In genomic region chrX:1500701-1501624, GRCh38 we compare ENCODE assay signal across 9 cellular contexts. TPM values are rescaled to one million over a fixed set of nuclear protein-coding genes. Genes with fewer than 3 reads are reported as not detected.
A peak's percentile ranks its signal among the peaks of the same experiment; 100 is the strongest.
DNase-seq lines count a peak whose midpoint lies in the region; ATAC-seq, FAIRE-seq and TF ChIP-seq lines count a peak whose summit lies in the region.
"Had no signal": no experiment of that assay in that cellular context is flagged by ENCODE, and none has a peak within 500 bp of the region (broad histone marks: within the 10 kb centered on the region; RNA-seq: fewer than 3 reads in every experiment).

No MANE protein-coding gene starts in this region.

- CTCF ChIA-PET in GM12878 (lab: Yijun Ruan, JAX): no interaction called here

- H3K4me3 Mint-ChIP-seq in CD14-positive monocyte: peak overlapping the region in 1 of 2 donors; percentile 48
- H3K4me3 Mint-ChIP-seq in stimulated activated naive CD8-positive, alpha-beta T cell treated with anti-CD3 and anti-CD28 coated beads, Interleukin-15, amount 100 ng/mL, for 72 hours: peak overlapping the region; percentile 8 to 9

- H3K27ac ChIP-seq in GM12878 (ENCODE audit: control insufficient read depth, insufficient read depth): peak overlapping the region; percentile 87

- no peak overlapping the region for H3K4me3 ChIP-seq in GM12878

- intact Hi-C loops in CD14-positive monocyte (cut with micrococcal nuclease): loop anchor here (5.0 to 10.0 kb wide), 2 partner anchors 34 to 166 kb away; partner anchors contain the start of gene IL3RA (in 1 of the 2)
- intact Hi-C loops in GM12878 (cut with micrococcal nuclease; ENCODE audit: unreplicated experiment): loop anchor here (1.0 to 5.0 kb wide), 4 partner anchors 17 to 34 kb away; no protein-coding TSS in a partner anchor

- no peak overlapping the region for H2AFZ ChIP-seq in GM12878 (ENCODE audit: control insufficient read depth, low read depth, low read length)

- peaks cover 53% of the 10 kb centered on the region for H3K4me1 ChIP-seq in GM12878 (ENCODE audit: control insufficient read depth, insufficient read depth, low read length)

- H3K27me3 ChIP-seq in GM12878 (replicated peaks in 1 of 2; ENCODE audit: control insufficient read depth in 2 of 2, insufficient read depth in 2 of 2, low read length in 1 of 2): no peaks in the 10 kb centered on the region

- H3K36me3 Mint-ChIP-seq in CD14-positive monocyte: peaks cover 13 to 42% of the 10 kb centered on the region in 2 donors

- no peak for TF ChIP-seq POLR2A in GM12878 (IDR thresholded peaks at IDR 0.05; ENCODE audit: low read depth, low read length)

- peaks cover 2 to 9% of the 10 kb centered on the region in 2 experiments; a peak in 3 of 4 replicates for H3K36me3 ChIP-seq in GM12878 (ENCODE audit: control insufficient read depth in 2 of 2, insufficient read depth in 2 of 2, low read length in 1 of 2)

- WGBS in GM12878 (ENCODE audit: insufficient coverage, insufficient replicate concordance, low lambda C conversion rate, missing lambda C conversion rate): 25% methylated on average over 23 of the region's 23 CpGs

- H3K4me1 Mint-ChIP-seq in CD14-positive monocyte: peaks cover 35% of the 10 kb centered on the region
- peaks cover 57% of the 10 kb centered on the region for H3K4me1 Mint-ChIP-seq in stimulated activated naive CD8-positive, alpha-beta T cell treated with anti-CD3 and anti-CD28 coated beads, Interleukin-15, amount 100 ng/mL, for 72 hours

- H3K9ac ChIP-seq in GM12878 (ENCODE audit: control insufficient read depth, insufficient read depth, low read length): peak overlapping the region; percentile 58

- peak; percentile 61 for ATAC-seq in GM19351 (IDR thresholded peaks at IDR 0.05; ENCODE audit: unreplicated experiment)
- ATAC-seq in HG03196 (IDR thresholded peaks at IDR 0.05; ENCODE audit: unreplicated experiment): peak; percentile 62
- peak; percentile 69 for ATAC-seq in GM12878
- ATAC-seq in stimulated activated naive CD8-positive, alpha-beta T cell treated with anti-CD3 and anti-CD28 coated beads, Interleukin-15, amount 100 ng/mL, for 72 hours: peak; percentile 77

- H3K9me3 Mint-ChIP-seq in CD14-positive monocyte: no peaks in the 10 kb centered on the region
- no peaks in the 10 kb centered on the region for H3K9me3 Mint-ChIP-seq in stimulated activated naive CD8-positive, alpha-beta T cell treated with anti-CD3 and anti-CD28 coated beads, Interleukin-15, amount 100 ng/mL, for 72 hours

- RAD21 ChIA-PET in GM12878 (lab: Charles Lee; ENCODE audit: unreplicated experiment): no interaction called here

- H3K9me3 ChIP-seq in GM12878 (replicated peaks; ENCODE audit: control insufficient read depth, insufficient read depth, low read length): peaks cover 2% of the 10 kb centered on the region; the same call in 2 of the 3 replicates

- TF ChIP-seq CTCF in CD14-positive monocyte (IDR thresholded peaks at IDR 0.05) (no peak), GM12878 (IDR thresholded peaks at IDR 0.05 in 2 of 3, conservative IDR thresholded peaks at IDR 0.05 in 1 of 3; ENCODE audit: control insufficient read depth in 2 of 3, extremely low read depth in 1 of 3, insufficient read depth in 1 of 3, low read depth in 3 of 3, low read length in 3 of 3) (no peak)

- TF ChIP-seq RAD21 in GM12878 (IDR thresholded peaks at IDR 0.05; ENCODE audit: insufficient read depth, low read depth, low read length): 0 out of 2 replicates have a peak, but pooled peaks have one; percentile 3

- SMC1A ChIA-PET in GM12878 (lab: Charles Lee; ENCODE audit: uncharacterized antibody, unreplicated experiment): no interaction called here

- H3K79me2 ChIP-seq in GM12878 (ENCODE audit: control insufficient read depth, insufficient read depth, low read length): peaks cover 24% of the 10 kb centered on the region

- peak; percentile 49 to 71; a peak in 2 of 4 replicates for TF ChIP-seq EP300 in GM12878 (IDR thresholded peaks at IDR 0.05; ENCODE audit: borderline replicate concordance in 1 of 2, control insufficient read depth in 1 of 2, low read depth in 2 of 2, low read length in 2 of 2)

- H3K27ac Mint-ChIP-seq in CD14-positive monocyte: peak overlapping the region; percentile 59 to 99 (median 90)
- peak overlapping the region in 1 of 2 donors; percentile 42 for H3K27ac Mint-ChIP-seq in stimulated activated naive CD8-positive, alpha-beta T cell treated with anti-CD3 and anti-CD28 coated beads, Interleukin-15, amount 100 ng/mL, for 72 hours

- peak overlapping the region; percentile 56 for H3K4me2 ChIP-seq in GM12878 (ENCODE audit: control insufficient read depth, insufficient read depth)

- peaks cover 0 to 2% (median 2%) of the 10 kb centered on the region in 3 donors for H3K27me3 Mint-ChIP-seq in CD14-positive monocyte (ENCODE audit: low read depth in 3 of 3)
- H3K27me3 Mint-ChIP-seq in stimulated activated naive CD8-positive, alpha-beta T cell treated with anti-CD3 and anti-CD28 coated beads, Interleukin-15, amount 100 ng/mL, for 72 hours: no peaks in the 10 kb centered on the region

- no TSS peak for BruUV-seq in GM12878 (replicated peaks; lab: Mats Ljungman, UMichigan)

- DNase-seq in CD14-positive monocyte (ENCODE audit: low spot score) (no peak), GM12878 (ENCODE audit: low read depth, low spot score) (peak; percentile 90), GF-D8 (lab: John Stamatoyannopoulos, UW) (no peak), NCI-H146 (lab: John Stamatoyannopoulos, UW) (no peak), SKM-1 (lab: John Stamatoyannopoulos, UW; ENCODE audit: unreplicated experiment) (no peak)
- peak in 1 of 2 donors; percentile 56 for DNase-seq in stimulated activated naive CD8-positive, alpha-beta T cell treated with anti-CD3 and anti-CD28 coated beads, Interleukin-15, amount 100 ng/mL, for 72 hours

- POLR2A ChIA-PET in GM12878 (lab: Charles Lee): no interaction called here

- in situ Hi-C loops in GM12878 (cut with MboI): no loop called here

- FAIRE-seq in GM12878 (lab: Jason Lieb, UNC): peak; percentile 59

- H4K20me1 ChIP-seq in GM12878 (ENCODE audit: control insufficient read depth, insufficient read depth): no peaks in the 10 kb centered on the region

TF ChIP-seq in GM12878, 131 proteins besides CTCF, POLR2A, EP300 and RAD21 (continues in another document):
- no peak for TF ChIP-seq FOS (IDR thresholded peaks at IDR 0.05; ENCODE audit: borderline replicate concordance, extremely low read depth, insufficient read length)
- TF ChIP-seq NFXL1 (IDR thresholded peaks at IDR 0.05; ENCODE audit: borderline replicate concordance): no peak

RNA-seq across cellular contexts. Expression of gene P2RY8, which starts 36.0 kb away (rescaled TPM):
- polyA plus RNA-seq in CD14-positive monocyte (10 to 100 TPM; 33.3 to 40.0 TPM), GM12878 (2011; rRNA removed) (20.4 and 31.1 TPM in 2 replicates), GM12878 (2014; fragmentation: Illumina TruSeq; extraction: Trizol) (27.5 and 30.5 TPM in 2 replicates), GM12878 (2014; fragmentation: Nextera tagmentation; extraction: Ambion mirVana) (1 to 10 TPM; 2.0 to 4.0 TPM), GM12878 (2014; rRNA removed) (41.8 and 49.0 TPM in 2 replicates), GM12878 (2016; fragmentation: Nextera tagmentation; extraction: Ambion mirVana) (10 to 100 TPM; 62.7 to 64.4 TPM)
- 85.1 and 89.7 TPM in 2 replicates for total RNA-seq in GM12878 (2013; cell fraction: nucleolus; rRNA removed)
- total RNA-seq in GM12878 (2014; rRNA removed) (34.0 and 44.7 TPM in 2 replicates), GM12878 (2014; rRNA removed; fragmentation: Illumina TruSeq; extraction: Trizol) (28.8 and 29.7 TPM in 2 replicates), GM12878 (2021) (61.3 and 61.8 TPM in 2 replicates)
- polyA plus RNA-seq in GM12878 (2011; ENCODE audit: low read depth): 30.9 TPM
- 41.3 and 52.8 TPM in 2 replicates for polyA plus RNA-seq in GM12878 (2011; cell fraction: cytosol; rRNA removed)
- polyA plus RNA-seq in GM12878 (2011; cell fraction: nucleus; rRNA removed): 29.2 and 35.1 TPM in 2 replicates
- polyA plus RNA-seq in GM12878 (2012): 41.7 and 45.3 TPM in 2 replicates
- 37.7 and 60.0 TPM in 2 replicates for polyA minus RNA-seq in GM12878 (2011; rRNA and poly(A)+ RNA removed)
- 26.7 and 36.8 TPM in 2 replicates for polyA minus RNA-seq in GM12878 (2011; cell fraction: cytosol; rRNA and poly(A)+ RNA removed)
- polyA minus RNA-seq in GM12878 (2011; cell fraction: nucleus; rRNA and poly(A)+ RNA removed): 20.7 and 34.7 TPM in 2 replicates
- total RNA-seq: myocyte had no signal

RNA-seq across cellular contexts. Expression of gene ASMTL, which starts 48.3 kb away (rescaled TPM):
- 10 to 100 TPM; 31.0 to 31.5 TPM for polyA plus RNA-seq in CD14-positive monocyte
- total RNA-seq in GM12878 (2013; cell fraction: nucleolus; rRNA removed): 32.4 and 34.7 TPM in 2 replicates
- total RNA-seq in GM12878 (2014; rRNA removed): 21.7 and 32.2 TPM in 2 replicates
- 15.5 and 18.1 TPM in 2 replicates for total RNA-seq in GM12878 (2014; rRNA removed; fragmentation: Illumina TruSeq; extraction: Trizol)
- total RNA-seq in GM12878 (2021): 46.6 and 46.8 TPM in 2 replicates
- 14.8 TPM for polyA plus RNA-seq in GM12878 (2011; ENCODE audit: low read depth)
- 24.5 and 51.9 TPM in 2 replicates for polyA plus RNA-seq in GM12878 (2011; rRNA removed)
- polyA plus RNA-seq in GM12878 (2011; cell fraction: cytosol; rRNA removed): 54.2 and 67.8 TPM in 2 replicates
- polyA plus RNA-seq in GM12878 (2011; cell fraction: nucleus; rRNA removed): 97.6 and 127 TPM in 2 replicates
- polyA plus RNA-seq in GM12878 (2012): 42.3 and 47.5 TPM in 2 replicates
- polyA plus RNA-seq in GM12878 (2014; fragmentation: Illumina TruSeq; extraction: Trizol): 8.5 and 14.3 TPM in 2 replicates
- polyA plus RNA-seq in GM12878 (2014; fragmentation: Nextera tagmentation; extraction: Ambion mirVana): 1 to 10 TPM; 1.6 to 3.8 TPM
- polyA plus RNA-seq in GM12878 (2014; rRNA removed): 44.6 and 48.4 TPM in 2 replicates
- 10 to 100 TPM; 32.1 to 34.4 TPM for polyA plus RNA-seq in GM12878 (2016; fragmentation: Nextera tagmentation; extraction: Ambion mirVana)
- polyA minus RNA-seq in GM12878 (2011; rRNA and poly(A)+ RNA removed): 31.2 and 53.8 TPM in 2 replicates
- polyA minus RNA-seq in GM12878 (2011; cell fraction: cytosol; rRNA and poly(A)+ RNA removed): 20.7 and 21.2 TPM in 2 replicates
- 17.2 and 27.9 TPM in 2 replicates for polyA minus RNA-seq in GM12878 (2011; cell fraction: nucleus; rRNA and poly(A)+ RNA removed)
